In the genomic region with DNA sequence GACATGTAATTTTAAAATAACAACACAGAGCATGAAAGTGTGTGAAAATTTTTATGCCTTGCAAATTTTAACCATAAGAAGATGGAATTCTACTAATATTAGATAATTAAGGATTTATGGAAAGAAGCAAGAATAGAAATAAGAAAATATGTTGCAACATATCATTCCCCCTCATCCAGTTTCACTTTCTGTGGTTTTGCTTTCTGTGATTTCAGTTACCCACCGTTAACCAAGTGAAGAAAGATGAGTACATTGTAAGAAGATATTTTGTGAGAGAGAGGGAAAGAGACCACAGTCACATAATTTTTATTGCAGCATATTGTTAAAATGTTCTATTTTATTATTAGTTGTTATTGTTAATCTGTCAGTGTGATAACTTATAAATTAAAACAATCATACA, we compare ENCODE assay signal across 13 cellular contexts.
DNase-seq lines count a peak whose midpoint lies in the region; ATAC-seq and TF ChIP-seq lines count a peak whose summit lies in the region.
"Had no signal": no experiment of that assay in that cellular context is flagged by ENCODE, and none has a peak within 500 bp of the region (broad histone marks: within the 10 kb centered on the region; RNA-seq: fewer than 3 reads in every experiment).

No MANE protein-coding gene starts in this region.

- peak; percentile 28 for DNase-seq in MV-4-11 (lab: John Stamatoyannopoulos, UW)
- DNase-seq in choroid plexus epithelial cell (ENCODE audit: low read depth) = peak; percentile 42
- DNase-seq in NCI-H2029 treated with DMSO at 0.1 percent for 48 hours (lab: John Stamatoyannopoulos, UW) = no peak
- DNase-seq in activated T-helper 1 cell treated with anti-CD3 and anti-CD28 coated beads, Interleukin-12 subunit alpha, Interleukin-12 subunit beta, Interleukin-2, Interleukin-4 antibody, amounts not matched to agents 30 ng/mL and 10 ng/mL and 1 ng/mL, durations not matched to agents 14 hours and 24 hours and 36 hours (ENCODE audit: low spot score) = no peak
- DNase-seq in ecto neural progenitor cell (ENCODE audit: low spot score) = no peak
- DNase-seq: CD8-positive, alpha-beta T cell; NCI-H1092; NCI-H1694; SHP77 treated with DMSO at 0.1 percent for 48 hours had no signal

- peak; percentile 76 for ATAC-seq in GM19395 (IDR thresholded peaks at IDR 0.05; ENCODE audit: unreplicated experiment)
- no peak for ATAC-seq in HG02610 (IDR thresholded peaks at IDR 0.05; ENCODE audit: unreplicated experiment)
- ATAC-seq: CD8-positive, alpha-beta T cell; HepG2 had no signal

- peaks cover 54 to 76% (median 69%) of the 10 kb centered on the region in 11 experiments for H3K9me3 ChIP-seq in BLaER1 treated with 17β-estradiol and CSF1 and Interleukin-3, amounts not matched to agents 10 nM and 100 nM (replicated peaks in 1 of 11)

- no peak overlapping the region for H3K4me3 ChIP-seq in BLaER1 treated with 17β-estradiol and CSF1 and Interleukin-3, amounts not matched to agents 10 nM and 100 nM
- H3K4me3 ChIP-seq in choroid plexus epithelial cell (ENCODE audit: low read depth, low read length) = no peak overlapping the region

- H3K4me1 ChIP-seq in BLaER1 treated with 17β-estradiol and CSF1 and Interleukin-3, amounts not matched to agents 10 nM and 100 nM = peaks cover 14 to 31% (median 18%) of the 10 kb centered on the region in 10 experiments; a peak in 19 of 20 replicates

- no peaks in the 10 kb centered on the region for H3K9me3 Mint-ChIP-seq in activated T-helper 1 cell treated with anti-CD3 and anti-CD28 coated beads, Interleukin-12 subunit alpha, Interleukin-12 subunit beta, Interleukin-2, Interleukin-4 antibody, amounts not matched to agents 30 ng/mL and 10 ng/mL and 1 ng/mL, durations not matched to agents 14 hours and 24 hours and 36 hours

- no peaks in the 10 kb centered on the region for H4K20me1 ChIP-seq in BLaER1 treated with 17β-estradiol and CSF1 and Interleukin-3, amounts not matched to agents 10 nM and 100 nM

- H3K27ac Mint-ChIP-seq in activated T-helper 1 cell treated with anti-CD3 and anti-CD28 coated beads, Interleukin-12 subunit alpha, Interleukin-12 subunit beta, Interleukin-2, Interleukin-4 antibody, amounts not matched to agents 30 ng/mL and 10 ng/mL and 1 ng/mL, durations not matched to agents 14 hours and 24 hours and 36 hours = no peak overlapping the region
- H3K27ac Mint-ChIP-seq: CD8-positive, alpha-beta T cell had no signal

- no peaks in the 10 kb centered on the region for H3K4me1 Mint-ChIP-seq in activated T-helper 1 cell treated with anti-CD3 and anti-CD28 coated beads, Interleukin-12 subunit alpha, Interleukin-12 subunit beta, Interleukin-2, Interleukin-4 antibody, amounts not matched to agents 30 ng/mL and 10 ng/mL and 1 ng/mL, durations not matched to agents 14 hours and 24 hours and 36 hours (ENCODE audit: low read depth)

- no peak overlapping the region; a peak in 1 of 22 replicates for H3K9ac ChIP-seq in BLaER1 treated with 17β-estradiol and CSF1 and Interleukin-3, amounts not matched to agents 10 nM and 100 nM

- H3K27ac ChIP-seq in BLaER1 treated with 17β-estradiol and CSF1 and Interleukin-3, amounts not matched to agents 10 nM and 100 nM = peak overlapping the region in 8 of 11 experiments; percentile 17 to 73 (median 60); a peak in 13 of 22 replicates

- H3K4me2 ChIP-seq in BLaER1 treated with 17β-estradiol and CSF1 and Interleukin-3, amounts not matched to agents 10 nM and 100 nM = peak overlapping the region in 9 of 11 experiments; percentile 2 to 66 (median 42); a peak in 15 of 22 replicates

- H3K36me3 ChIP-seq in BLaER1 treated with 17β-estradiol and CSF1 and Interleukin-3, amounts not matched to agents 10 nM and 100 nM = peaks cover 0 to 8% (median 0%) of the 10 kb centered on the region in 11 experiments; a peak in 3 of 22 replicates

- no peak overlapping the region for H3K4me3 Mint-ChIP-seq in activated T-helper 1 cell treated with anti-CD3 and anti-CD28 coated beads, Interleukin-12 subunit alpha, Interleukin-12 subunit beta, Interleukin-2, Interleukin-4 antibody, amounts not matched to agents 30 ng/mL and 10 ng/mL and 1 ng/mL, durations not matched to agents 14 hours and 24 hours and 36 hours
- H3K4me3 Mint-ChIP-seq: CD8-positive, alpha-beta T cell had no signal

- no peaks in the 10 kb centered on the region for H3K27me3 Mint-ChIP-seq in activated T-helper 1 cell treated with anti-CD3 and anti-CD28 coated beads, Interleukin-12 subunit alpha, Interleukin-12 subunit beta, Interleukin-2, Interleukin-4 antibody, amounts not matched to agents 30 ng/mL and 10 ng/mL and 1 ng/mL, durations not matched to agents 14 hours and 24 hours and 36 hours (ENCODE audit: insufficient read depth)

- no peaks in the 10 kb centered on the region for H3K36me3 Mint-ChIP-seq in activated T-helper 1 cell treated with anti-CD3 and anti-CD28 coated beads, Interleukin-12 subunit alpha, Interleukin-12 subunit beta, Interleukin-2, Interleukin-4 antibody, amounts not matched to agents 30 ng/mL and 10 ng/mL and 1 ng/mL, durations not matched to agents 14 hours and 24 hours and 36 hours (ENCODE audit: low read depth)
- H3K36me3 Mint-ChIP-seq: CD8-positive, alpha-beta T cell had no signal

- intact Hi-C loops in activated T-helper 1 cell treated with anti-CD3 and anti-CD28 coated beads, Interleukin-12 subunit alpha, Interleukin-12 subunit beta, Interleukin-2, Interleukin-4 antibody, amounts not matched to agents 30 ng/mL and 10 ng/mL and 1 ng/mL, durations not matched to agents 14 hours and 24 hours and 36 hours (cut with micrococcal nuclease) = no loop called here

- no peaks in the 10 kb centered on the region for H3K27me3 ChIP-seq in BLaER1 treated with 17β-estradiol and CSF1 and Interleukin-3, amounts not matched to agents 10 nM and 100 nM

- no peak for TF ChIP-seq CTCF in choroid plexus epithelial cell (conservative IDR thresholded peaks at IDR 0.05; ENCODE audit: low read depth, low read length)

Comparison
In these comparisons a context has a peak if more than half of its experiments do, and no peak if none do; other contexts are left out.
1. DNase-seq: peak in MV-4-11 (single experiment) and choroid plexus epithelial cell (single experiment); none in NCI-H2029 treated with DMSO at 0.1 percent for 48 hours (single experiment), activated T-helper 1 cell treated with anti-CD3 and anti-CD28 coated beads, Interleukin-12 subunit alpha, Interleukin-12 subunit beta, Interleukin-2, Interleukin-4 antibody, amounts not matched to agents 30 ng/mL and 10 ng/mL and 1 ng/mL, durations not matched to agents 14 hours and 24 hours and 36 hours (single experiment) and ecto neural progenitor cell (single experiment).